ENCODE assay signal across 27 cellular contexts in genomic region chr1:55547441-55547840, GRCh38.
DNase-seq lines count a peak whose midpoint lies in the region; ATAC-seq and TF ChIP-seq lines count a peak whose summit lies in the region.
"Had no signal": no experiment of that assay in that cellular context is flagged by ENCODE, and none has a peak within 500 bp of the region (broad histone marks: within the 10 kb centered on the region; RNA-seq: fewer than 3 reads in every experiment).

No MANE protein-coding gene starts in this region.

- ATAC-seq in left cardiac atrium: no peak
- no peak for ATAC-seq in HG03521 (IDR thresholded peaks at IDR 0.05; ENCODE audit: unreplicated experiment)
- ATAC-seq: CD8-positive, alpha-beta T cell; Panc1 had no signal

- H3K9me3 Mint-ChIP-seq in type B pancreatic cell: no peaks in the 10 kb centered on the region
- H3K9me3 Mint-ChIP-seq: activated B cell treated with CpG ODN at 0.5 μM for 24 hours; activated naive CD4-positive, alpha-beta T cell treated with anti-CD3 and anti-CD28 coated beads for 36 hours; CD8-positive, alpha-beta T cell; dendritic cell treated with granulocyte-macrophage colony-stimulating factor and Interleukin-4, amounts not matched to agents 40 ng/mL and 50 ng/mL, for 4 days had no signal

- TF ChIP-seq CTCF in type B pancreatic cell (conservative IDR thresholded peaks at IDR 0.05): no peak

- DNase-seq in DMS 273 treated with DMSO at 0.1 percent for 48 hours (lab: John Stamatoyannopoulos, UW) (peak; percentile 85), NCI-H82 (lab: John Stamatoyannopoulos, UW) (peak; percentile 97), fibroblast of the conjunctiva (ENCODE audit: low read depth) (peak; percentile 59), type B pancreatic cell (ENCODE audit: extremely low spot score, unreplicated experiment) (no peak), GM03348 (ENCODE audit: low spot score) (no peak), left cardiac atrium (no peak)
- DNase-seq: activated B cell treated with CpG ODN at 0.5 μM for 24 hours; activated naive CD4-positive, alpha-beta T cell treated with anti-CD3 and anti-CD28 coated beads for 36 hours; CD8-positive, alpha-beta T cell; DMS79; GF-D8; H9; head of caudate nucleus; mesenchymal stem cell; NCI-H1048; NCI-H187; NCI-H446; nucleus accumbens; SHP77 treated with DMSO at 0.1 percent for 48 hours; small intestine; stimulated activated CD4-positive, alpha-beta T cell treated with anti-CD3 and anti-CD28 coated beads, Interleukin-1b, Interleukin-23, amount 100 ng/mL, for 48 hours; substantia nigra; SW 1271; T1000 had no signal

- H3K4me3 Mint-ChIP-seq in type B pancreatic cell: peak overlapping the region; percentile 42
- H3K4me3 Mint-ChIP-seq: activated B cell treated with CpG ODN at 0.5 μM for 24 hours; activated naive CD4-positive, alpha-beta T cell treated with anti-CD3 and anti-CD28 coated beads for 36 hours; CD8-positive, alpha-beta T cell; dendritic cell treated with granulocyte-macrophage colony-stimulating factor and Interleukin-4, amounts not matched to agents 40 ng/mL and 50 ng/mL, for 4 days; H9 had no signal

- intact Hi-C loops in left cardiac atrium (cut with DNase I): no loop called here

- no peak overlapping the region for H3K27ac Mint-ChIP-seq in type B pancreatic cell
- H3K27ac Mint-ChIP-seq: activated B cell treated with CpG ODN at 0.5 μM for 24 hours; activated naive CD4-positive, alpha-beta T cell treated with anti-CD3 and anti-CD28 coated beads for 36 hours; CD8-positive, alpha-beta T cell; dendritic cell treated with granulocyte-macrophage colony-stimulating factor and Interleukin-4, amounts not matched to agents 40 ng/mL and 50 ng/mL, for 4 days; H9 had no signal

- H3K27me3 Mint-ChIP-seq in type B pancreatic cell: no peaks in the 10 kb centered on the region
- H3K27me3 Mint-ChIP-seq: activated B cell treated with CpG ODN at 0.5 μM for 24 hours; dendritic cell treated with granulocyte-macrophage colony-stimulating factor and Interleukin-4, amounts not matched to agents 40 ng/mL and 50 ng/mL, for 4 days had no signal

- H3K36me3 Mint-ChIP-seq in type B pancreatic cell: no peaks in the 10 kb centered on the region
- H3K36me3 Mint-ChIP-seq: CD8-positive, alpha-beta T cell had no signal

- H3K4me1 Mint-ChIP-seq in type B pancreatic cell (ENCODE audit: unreplicated experiment): peaks cover 13% of the 10 kb centered on the region
- H3K4me1 Mint-ChIP-seq: activated B cell treated with CpG ODN at 0.5 μM for 24 hours had no signal

Comparison
In these comparisons a context has a peak if more than half of its experiments do, and no peak if none do; other contexts are left out.
1. DNase-seq: peak in DMS 273 treated with DMSO at 0.1 percent for 48 hours (single experiment), NCI-H82 (single experiment) and fibroblast of the conjunctiva (single experiment); none in type B pancreatic cell (single experiment), GM03348 (single experiment) and left cardiac atrium (single experiment).